ENCODE assay signal across 2 cellular contexts in the genomic region with DNA sequence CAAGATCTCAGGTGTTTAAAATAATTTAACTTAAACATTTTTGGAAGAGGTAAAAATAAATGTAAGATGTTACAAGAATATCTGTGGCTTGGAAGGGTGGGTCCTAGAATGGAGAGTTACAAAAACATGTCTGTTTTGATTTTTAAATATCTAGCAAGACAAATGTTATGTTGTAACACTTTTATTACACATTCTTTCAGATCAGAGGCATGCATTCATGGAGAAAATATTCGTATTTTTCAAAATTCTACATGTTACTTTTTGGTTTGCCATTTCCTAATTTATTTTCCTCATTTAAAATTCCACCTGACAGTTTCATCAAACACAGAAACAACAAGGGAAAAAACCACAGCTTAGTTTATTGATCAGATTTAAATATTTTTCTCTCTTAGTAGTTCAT.
TF ChIP-seq lines count a peak whose summit lies in the region.

No MANE protein-coding gene starts in this region.

TF ChIP-seq in GM12878, 131 proteins besides CTCF, POLR2A, EP300 and RAD21:
- TF ChIP-seq SMARCA5 (IDR thresholded peaks at IDR 0.05) (no peak), GABPA (IDR thresholded peaks at IDR 0.05; ENCODE audit: low read depth) (0 out of 2 replicates have a peak, but pooled peaks have one; percentile 6)

TF ChIP-seq in GM12891, 5 proteins besides CTCF, POLR2A, EP300 and RAD21:
- TF ChIP-seq POU2F2 (IDR thresholded peaks at IDR 0.05; ENCODE audit: low read depth, low read length) (no peak), TAF1 (IDR thresholded peaks at IDR 0.05; ENCODE audit: low read depth, low read length) (no peak), PAX5 (IDR thresholded peaks at IDR 0.05; ENCODE audit: insufficient read depth, low read length, severe bottlenecking) (no peak), SPI1 (IDR thresholded peaks at IDR 0.05; ENCODE audit: low read depth, low read length) (no peak), POLR2AphosphoS5 (IDR thresholded peaks at IDR 0.05; ENCODE audit: low read depth, low read length) (no peak)
